ENCODE assay signal across 14 cellular contexts in the genomic region with DNA sequence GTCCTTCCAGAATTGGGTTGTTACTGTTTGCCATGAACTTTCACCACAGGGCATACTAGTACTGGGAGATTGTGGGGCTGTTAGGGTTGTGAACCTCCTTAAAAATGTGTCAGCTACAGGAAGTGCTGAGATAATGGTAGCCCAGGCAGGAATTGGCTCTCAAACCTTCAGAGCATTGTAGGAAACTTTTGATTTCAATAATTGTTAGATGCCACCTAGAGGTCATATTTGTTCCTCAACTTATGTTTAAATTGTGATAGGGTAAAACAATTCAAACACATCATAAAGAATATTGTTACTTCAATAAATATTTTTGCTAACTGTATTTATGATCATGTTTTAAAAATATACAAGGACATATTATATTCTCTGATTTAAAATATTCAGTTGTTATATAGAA.
DNase-seq lines count a peak whose midpoint lies in the region; ATAC-seq and TF ChIP-seq lines count a peak whose summit lies in the region.
"Had no signal": no experiment of that assay in that cellular context is flagged by ENCODE, and none has a peak within 500 bp of the region (broad histone marks: within the 10 kb centered on the region; RNA-seq: fewer than 3 reads in every experiment).

No MANE protein-coding gene starts in this region.

- no peak overlapping the region for H3K27ac ChIP-seq in right lobe of liver
- H3K27ac ChIP-seq: parathyroid adenoma had no signal

- H3K4me1 ChIP-seq in right lobe of liver = peaks cover 0 to 18% (median 7%) of the 10 kb centered on the region in 4 donors
- H3K4me1 ChIP-seq: parathyroid adenoma had no signal

- H3K9me3 ChIP-seq in right lobe of liver = no peaks in the 10 kb centered on the region

- TF ChIP-seq POLR2A in right lobe of liver (IDR thresholded peaks at IDR 0.05) = no peak

- H3K4me3 ChIP-seq in right lobe of liver = no peak overlapping the region

- H3K36me3 ChIP-seq in right lobe of liver = no peaks in the 10 kb centered on the region

- ATAC-seq in right lobe of liver (peak in 3 of 4 donors; percentile 44 to 49 (median 48)), HG03354 (IDR thresholded peaks at IDR 0.05; ENCODE audit: poor library complexity, severe bottlenecking, unreplicated experiment) (no peak)

- DNase-seq in NCI-H2029 (lab: John Stamatoyannopoulos, UW) (peak; percentile 4), NCI-H2029 treated with DMSO at 0.1 percent for 48 hours (lab: John Stamatoyannopoulos, UW) (no peak), KBM-7 (peak; percentile 1), SK-MEL-5 (ENCODE audit: low read depth, low spot score) (peak; percentile 53), right lobe of liver (no peak), NCI-H345 treated with DMSO at 0.1 percent for 48 hours (lab: John Stamatoyannopoulos, UW; ENCODE audit: unreplicated experiment) (no peak), GOT3 (lab: John Stamatoyannopoulos, UW) (no peak)
- DNase-seq: activated naive CD4-positive, alpha-beta T cell; Calu3; effector memory CD4-positive, alpha-beta T cell; Karpas-422; SHP77 treated with DMSO at 0.1 percent for 48 hours had no signal

- no peaks in the 10 kb centered on the region for H3K27me3 ChIP-seq in right lobe of liver

- peak; percentile 24 to 45 (median 36) for TF ChIP-seq CTCF in right lobe of liver (IDR thresholded peaks at IDR 0.05)

- intact Hi-C loops in right lobe of liver (cut with DNase I) = no loop called here

- in situ Hi-C loops in KBM-7 (cut with MboI; ENCODE audit: low pct_unique_long_range_greater_than_20kb, low sequenced_read_pairs) = no loop called here
- in situ Hi-C loops in SK-MEL-5 (cut with HindIII; ENCODE audit: low pct_unique_long_range_greater_than_20kb, low sequenced_read_pairs) = no loop called here

Comparison
In these comparisons a context has a peak if more than half of its experiments do, and no peak if none do; other contexts are left out.
1. DNase-seq: peak in NCI-H2029 (single experiment), KBM-7 (single experiment) and SK-MEL-5 (single experiment); none in NCI-H2029 treated with DMSO at 0.1 percent for 48 hours (single experiment), right lobe of liver (0 of 3), NCI-H345 treated with DMSO at 0.1 percent for 48 hours (single experiment) and GOT3 (single experiment).